Comparison of ENCODE assay signal across 9 cellular contexts in the genomic region with DNA sequence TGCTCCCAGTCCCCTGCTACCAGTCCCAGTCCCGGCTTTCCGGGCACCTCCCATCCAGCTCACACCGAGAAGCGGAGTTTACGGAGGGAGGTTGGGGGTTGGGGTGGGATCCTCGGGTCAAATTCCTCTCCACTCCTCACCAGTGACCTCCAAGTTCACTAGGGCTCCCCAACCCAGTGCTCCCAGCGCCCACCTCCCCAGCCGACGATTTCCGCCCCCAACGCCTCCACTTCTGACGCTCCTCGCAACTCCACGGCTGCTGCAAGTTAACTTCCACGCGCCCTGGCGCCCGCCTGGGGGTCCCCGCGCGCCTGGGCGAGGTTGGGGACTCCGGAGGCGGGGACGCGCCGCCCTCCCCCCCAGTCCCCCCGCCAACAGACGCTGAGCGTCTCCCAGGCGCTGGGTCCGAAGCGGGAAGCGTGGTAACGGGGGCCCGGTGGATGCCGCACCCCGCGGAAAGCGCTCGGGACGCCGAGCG. TPM values are rescaled to one million over a fixed set of nuclear protein-coding genes. Genes with fewer than 3 reads are reported as not detected.
DNase-seq lines count a peak whose midpoint lies in the region; ATAC-seq and TF ChIP-seq lines count a peak whose summit lies in the region.
"Had no signal": no experiment of that assay in that cellular context is flagged by ENCODE, and none has a peak within 500 bp of the region (broad histone marks: within the 10 kb centered on the region; RNA-seq: fewer than 3 reads in every experiment).

No MANE protein-coding gene starts in this region.

- CTCF ChIA-PET in mammary epithelial cell (lab: Charles Lee; ENCODE audit: low non-redundant PET), result no interaction called here

- no peaks in the 10 kb centered on the region for H3K9me3 ChIP-seq in mammary epithelial cell (replicated peaks; ENCODE audit: insufficient read depth, low read length)

- no peaks in the 10 kb centered on the region for H3K27me3 ChIP-seq in GM06990 (replicated peaks; ENCODE audit: control insufficient read depth, insufficient read depth, low read length)
- H3K27me3 ChIP-seq in mammary epithelial cell (ENCODE audit: insufficient read depth, low read length), result no peaks in the 10 kb centered on the region
- H3K27me3 ChIP-seq in layer of hippocampus (ENCODE audit: control insufficient read depth, insufficient read depth, low read length), result no peaks in the 10 kb centered on the region

- peaks cover 2% of the 10 kb centered on the region for H3K36me3 ChIP-seq in GM06990 (ENCODE audit: control insufficient read depth, insufficient read depth, low read length)
- H3K36me3 ChIP-seq in mammary epithelial cell (ENCODE audit: insufficient read depth, low read length), result no peaks in the 10 kb centered on the region

- H3K4me2 ChIP-seq in mammary epithelial cell (ENCODE audit: insufficient read depth, low read depth, low read length), result peak overlapping the region; percentile 75

- H3K27ac ChIP-seq in mammary epithelial cell (ENCODE audit: insufficient read depth, low read depth, low read length) (peak overlapping the region; percentile 47), layer of hippocampus (ENCODE audit: low read depth, low read length) (peak overlapping the region; percentile 77)

- dilution Hi-C loops in mammary epithelial cell (cut with HindIII; ENCODE audit: low sequenced_read_pairs), result no loop called here

- TF ChIP-seq CTCF in GM06990 (IDR thresholded peaks at IDR 0.05; ENCODE audit: insufficient read depth, low read length, poor library complexity, severe bottlenecking) (no peak), mammary epithelial cell (conservative IDR thresholded peaks at IDR 0.05 in 1 of 2, IDR thresholded peaks at IDR 0.05 in 1 of 2; ENCODE audit: extremely low read depth in 1 of 2, insufficient read depth in 1 of 2, low read depth in 1 of 2, low read length in 2 of 2) (no peak)

- H3K79me2 ChIP-seq in mammary epithelial cell (ENCODE audit: insufficient read depth, low read length), result peaks cover 29% of the 10 kb centered on the region

- BruUV-seq in mammary epithelial cell (replicated peaks; lab: Mats Ljungman, UMichigan), result no TSS peak

- H2AFZ ChIP-seq in mammary epithelial cell (ENCODE audit: low read depth, low read length), result peak overlapping the region; percentile 95

- in situ Hi-C loops in mammary epithelial cell (cut with MboI; ENCODE audit: low sequenced_read_pairs in 2 of 2), result loop anchor here in 1 of 2 donors (5.0 kb wide), 1 partner anchor 77 kb away; a partner anchor contains a TSS

- peak overlapping the region; percentile 37 for H3K9ac ChIP-seq in mammary epithelial cell (ENCODE audit: insufficient read depth, low read length)

- H4K20me1 ChIP-seq in mammary epithelial cell (ENCODE audit: insufficient read depth, low read length), result no peaks in the 10 kb centered on the region

- peak; percentile 43 for DNase-seq in GM06990 (ENCODE audit: extremely low read depth, insufficient read length)
- peak; percentile 21 for DNase-seq in SW480 (ENCODE audit: low spot score)
- DNase-seq in mammary epithelial cell, result no peak
- peak; percentile 48 for DNase-seq in stimulated activated CD4-positive, alpha-beta T cell treated with anti-CD3 and anti-CD28 coated beads, Interleukin-4, amount 100 ng/mL, for 1 hour
- DNase-seq in foreskin melanocyte, result no peak

- peak overlapping the region; percentile 91 for H3K4me3 ChIP-seq in GM06990 (replicated peaks; ENCODE audit: low read depth, low read length)
- peak overlapping the region; percentile 62 to 84 (median 76) for H3K4me3 ChIP-seq in mammary epithelial cell (replicated peaks in 1 of 3; ENCODE audit: insufficient read depth in 1 of 3, low read depth in 2 of 3, low read length in 3 of 3)

- peaks cover 27% of the 10 kb centered on the region for H3K4me1 ChIP-seq in mammary epithelial cell (ENCODE audit: insufficient read depth, low read length)

- intact Hi-C loops in mammary epithelial cell (cut with micrococcal nuclease), result no loop called here

- WGBS in mammary epithelial cell (ENCODE audit: low coverage, missing lambda C conversion rate), result 0% methylated on average over 8 of the region's 44 CpGs

- ATAC-seq in HG02852 (IDR thresholded peaks at IDR 0.05; ENCODE audit: unreplicated experiment), result peak; percentile 28
- ATAC-seq in HG02938 (IDR thresholded peaks at IDR 0.05; ENCODE audit: unreplicated experiment), result no peak

RNA-seq across cellular contexts. Expression of a gene that starts 0.5 kb away (rescaled TPM):
- total RNA-seq in mammary epithelial cell, result 10 to 100 TPM; 18.8 to 62.5 TPM
- 28.4 TPM for polyA plus RNA-seq in mammary epithelial cell
- polyA minus RNA-seq in mammary epithelial cell, result 63.0 TPM

RNA-seq across cellular contexts. Expression of a gene that starts 28.4 kb away (rescaled TPM):
- total RNA-seq in mammary epithelial cell, result not detected
- not detected for polyA plus RNA-seq in mammary epithelial cell
- polyA minus RNA-seq in mammary epithelial cell, result not detected

RNA-seq across cellular contexts. Expression of a gene that starts 32.4 kb away (rescaled TPM):
- not detected for total RNA-seq in mammary epithelial cell
- polyA plus RNA-seq in mammary epithelial cell, result not detected
- not detected for polyA minus RNA-seq in mammary epithelial cell
- total RNA-seq: subcutaneous adipose tissue had no signal

Comparison
In these comparisons a context has a peak if more than half of its experiments do, and no peak if none do; other contexts are left out.
1. DNase-seq: peak in GM06990 (single experiment), SW480 (single experiment) and stimulated activated CD4-positive, alpha-beta T cell treated with anti-CD3 and anti-CD28 coated beads, Interleukin-4, amount 100 ng/mL, for 1 hour (single experiment); none in mammary epithelial cell (single experiment) and foreskin melanocyte (single experiment).